ENCODE assay signal across 8 cellular contexts in genomic region chr5:158695595-158696330, GRCh38.
A peak's percentile ranks its signal among the peaks of the same experiment; 100 is the strongest.
DNase-seq lines count a peak whose midpoint lies in the region; ATAC-seq, FAIRE-seq and TF ChIP-seq lines count a peak whose summit lies in the region.

No MANE protein-coding gene starts in this region.

- no peaks in the 10 kb centered on the region for H3K36me3 ChIP-seq in breast epithelium
- no peaks in the 10 kb centered on the region for H3K36me3 ChIP-seq in keratinocyte (ENCODE audit: control insufficient read depth in 2 of 2, extremely low read depth in 1 of 2, insufficient read depth in 2 of 2, low read length in 2 of 2)

- no peaks in the 10 kb centered on the region for H3K27me3 ChIP-seq in breast epithelium
- no peaks in the 10 kb centered on the region for H3K27me3 ChIP-seq in keratinocyte (ENCODE audit: control insufficient read depth, extremely low read depth, insufficient read depth, low read length)

- no peak overlapping the region for H3K4me2 ChIP-seq in keratinocyte (ENCODE audit: control insufficient read depth, extremely low read depth, insufficient read depth, low read depth, low read length)

- H3K9me3 ChIP-seq in breast epithelium (no peaks in the 10 kb centered on the region), keratinocyte (ENCODE audit: control insufficient read depth, low read depth, low read length) (no peaks in the 10 kb centered on the region)

- H3K27ac ChIP-seq in breast epithelium (peak overlapping the region in 1 of 2 donors; percentile 36), keratinocyte (ENCODE audit: control insufficient read depth, insufficient read depth, low read length) (no peak overlapping the region)

- intact Hi-C loops in breast epithelium (cut with DNase I; ENCODE audit: low total_unique reads) = no loop called here

- no peaks in the 10 kb centered on the region for H4K20me1 ChIP-seq in keratinocyte (ENCODE audit: control insufficient read depth, extremely low read depth, insufficient read depth, low read length)

- DNase-seq in A172 (ENCODE audit: low spot score) = peak; percentile 66
- DNase-seq in NCI-H2081 treated with DMSO at 0.1 percent for 48 hours (lab: John Stamatoyannopoulos, UW) = peak; percentile 24
- peak; percentile 41 to 65 for DNase-seq in breast epithelium (ENCODE audit: low spot score in 2 of 2)
- peak; percentile 25 for DNase-seq in keratinocyte (ENCODE audit: low read depth, low spot score)
- peak; percentile 76 to 77 for DNase-seq in stimulated activated CD4-positive, alpha-beta T cell treated with anti-CD3 and anti-CD28 coated beads, Interleukin-2, amount 100 ng/mL, for 24 hours

- no peak overlapping the region for H3K9ac ChIP-seq in keratinocyte (ENCODE audit: control insufficient read depth, extremely low read depth, insufficient read depth, low read length)

- dilution Hi-C loops in keratinocyte (cut with MboI; ENCODE audit: extremely low pct_ligation_motif_present, low sequenced_read_pairs) = no loop called here

- no peaks in the 10 kb centered on the region for H3K9me1 ChIP-seq in keratinocyte (ENCODE audit: control insufficient read depth, extremely low read depth, insufficient read depth, low read length)

- H3K79me2 ChIP-seq in keratinocyte (ENCODE audit: control insufficient read depth, insufficient read depth, low read length) = no peaks in the 10 kb centered on the region

- ATAC-seq in GM18505 (IDR thresholded peaks at IDR 0.05; ENCODE audit: unreplicated experiment) = peak; percentile 87
- peak; percentile 89 for ATAC-seq in HG02938 (IDR thresholded peaks at IDR 0.05; ENCODE audit: unreplicated experiment)

- no peak overlapping the region for H2AFZ ChIP-seq in keratinocyte (ENCODE audit: control insufficient read depth, low read length)

- H3K4me1 ChIP-seq in breast epithelium = no peaks in the 10 kb centered on the region
- no peaks in the 10 kb centered on the region for H3K4me1 ChIP-seq in keratinocyte (ENCODE audit: control insufficient read depth, extremely low read depth, insufficient read depth, low read length)

- FAIRE-seq in keratinocyte (lab: Jason Lieb, UNC) = no peak

- peak; percentile 97 for TF ChIP-seq CTCF in WI38 (IDR thresholded peaks at IDR 0.05; ENCODE audit: low read depth, low read length)
- peak; percentile 84 to 94 (median 92) for TF ChIP-seq CTCF in breast epithelium (IDR thresholded peaks at IDR 0.05)
- TF ChIP-seq CTCF in keratinocyte (optimal IDR thresholded peaks at IDR 0.05 in 1 of 3, IDR thresholded peaks at IDR 0.05 in 1 of 3, conservative IDR thresholded peaks at IDR 0.05 in 1 of 3; ENCODE audit: extremely low read depth in 1 of 3, insufficient read depth in 2 of 3, low read length in 3 of 3) = peak; percentile 90 to 96 (median 95)

- TF ChIP-seq POLR2A in GM18505 (IDR thresholded peaks at IDR 0.05; ENCODE audit: borderline replicate concordance, extremely low read depth, insufficient read depth, insufficient read length) (no peak), breast epithelium (IDR thresholded peaks at IDR 0.05) (no peak)

- H3K4me3 ChIP-seq in WI38 (ENCODE audit: low read depth, low read length) = no peak overlapping the region
- H3K4me3 ChIP-seq in breast epithelium = no peak overlapping the region
- H3K4me3 ChIP-seq in keratinocyte (ENCODE audit: control insufficient read depth in 2 of 3, extremely low read depth in 1 of 3, insufficient read depth in 2 of 3, low read depth in 1 of 3, low read length in 3 of 3) = no peak overlapping the region

Comparison
In these comparisons a context has a peak if more than half of its experiments do, and no peak if none do; other contexts are left out.
1. DNase-seq: peak in every context shown above with its lines; median percentile 76 in stimulated activated CD4-positive, alpha-beta T cell treated with anti-CD3 and anti-CD28 coated beads, Interleukin-2, amount 100 ng/mL, for 24 hours; 66 in A172; 53 in breast epithelium; 25 in keratinocyte; 24 in NCI-H2081 treated with DMSO at 0.1 percent for 48 hours.